ENCODE assay signal across 2 cellular contexts in genomic region chr2:36805635-36806224, GRCh38.
TF ChIP-seq lines count a peak whose summit lies in the region.

No MANE protein-coding gene starts in this region.

TF ChIP-seq in GM23338, 12 proteins besides CTCF, POLR2A, EP300 and RAD21:
- TF ChIP-seq REST (IDR thresholded peaks at IDR 0.05; ENCODE audit: unreplicated experiment) (no peak), POLR2AphosphoS5 (IDR thresholded peaks at IDR 0.05; ENCODE audit: low read depth) (no peak), EZH2phosphoT487 (IDR thresholded peaks at IDR 0.05; ENCODE audit: unreplicated experiment) (no peak), ZNF331 (CRISPR knock-in tag; IDR thresholded peaks at IDR 0.05; ENCODE audit: low read depth) (no peak), JUNB (IDR thresholded peaks at IDR 0.05; ENCODE audit: unreplicated experiment) (no peak), CREB1 (CRISPR knock-in tag; IDR thresholded peaks at IDR 0.05; ENCODE audit: low read depth) (no peak), ZNF114 (CRISPR knock-in tag; IDR thresholded peaks at IDR 0.05) (no peak), ETS1 (IDR thresholded peaks at IDR 0.05) (no peak), ZNF462 (CRISPR knock-in tag; IDR thresholded peaks at IDR 0.05) (no peak), NANOG (IDR thresholded peaks at IDR 0.05; ENCODE audit: borderline replicate concordance) (no peak), STAT1 (IDR thresholded peaks at IDR 0.05; ENCODE audit: unreplicated experiment) (no peak), EZH2 (IDR thresholded peaks at IDR 0.05; ENCODE audit: low read depth, unreplicated experiment) (no peak)
TF ChIP-seq in GM23338: peak in this region for 0.

TF ChIP-seq in GM12878, 131 proteins besides CTCF, POLR2A, EP300 and RAD21 (continued from another document):
- TF ChIP-seq CUX1 (IDR thresholded peaks at IDR 0.05; ENCODE audit: insufficient replicate concordance, low read depth, low read length) = no peak
- no peak for TF ChIP-seq SIN3A (IDR thresholded peaks at IDR 0.05; ENCODE audit: low read depth, low read length)
- no peak for TF ChIP-seq RFX5 (IDR thresholded peaks at IDR 0.05; ENCODE audit: low read depth, low read length)
- no peak for TF ChIP-seq SPI1 (IDR thresholded peaks at IDR 0.05; ENCODE audit: borderline replicate concordance, insufficient read depth, low read depth, low read length)
- TF ChIP-seq IRF3 (IDR thresholded peaks at IDR 0.05) = no peak
- TF ChIP-seq MLLT1 (IDR thresholded peaks at IDR 0.05) = 0 out of 2 replicates have a peak, but pooled peaks have one; percentile 27
- no peak for TF ChIP-seq HSF1 (IDR thresholded peaks at IDR 0.05; ENCODE audit: low read depth, low read length)
- peak; percentile 80 for TF ChIP-seq MEF2B (IDR thresholded peaks at IDR 0.05; ENCODE audit: partially characterized antibody, poor library complexity, severe bottlenecking)
- no peak for TF ChIP-seq ZBED1 (IDR thresholded peaks at IDR 0.05; ENCODE audit: borderline replicate concordance)
- no peak for TF ChIP-seq E2F8 (IDR thresholded peaks at IDR 0.05; ENCODE audit: low read depth, partially characterized antibody)
- TF ChIP-seq YBX1 (IDR thresholded peaks at IDR 0.05) = no peak
- TF ChIP-seq ZNF24 (IDR thresholded peaks at IDR 0.05) = no peak
- no peak for TF ChIP-seq JUNB (IDR thresholded peaks at IDR 0.05)
- TF ChIP-seq ZNF384 (IDR thresholded peaks at IDR 0.05; ENCODE audit: borderline replicate concordance, low read depth, low read length) = no peak
- TF ChIP-seq TCF3 (IDR thresholded peaks at IDR 0.05; ENCODE audit: borderline replicate concordance, insufficient read depth, low read depth, low read length) = no peak
- no peak for TF ChIP-seq RAD51 (IDR thresholded peaks at IDR 0.05)
- no peak for TF ChIP-seq SP1 (IDR thresholded peaks at IDR 0.05; ENCODE audit: low read depth, low read length)
- TF ChIP-seq REST (IDR thresholded peaks at IDR 0.05; ENCODE audit: low read depth, low read length) = no peak
- no peak for TF ChIP-seq ATF3 (IDR thresholded peaks at IDR 0.05; ENCODE audit: borderline replicate concordance, extremely low read depth, low read depth, low read length)
- peak; percentile 44; the same call in 1 of the 2 replicates for TF ChIP-seq TCF12 (IDR thresholded peaks at IDR 0.05; ENCODE audit: low read depth, low read length)
- no peak for TF ChIP-seq NFXL1 (IDR thresholded peaks at IDR 0.05; ENCODE audit: borderline replicate concordance)
- no peak for TF ChIP-seq PML (IDR thresholded peaks at IDR 0.05; ENCODE audit: low read length)
- no peak for TF ChIP-seq NBN (IDR thresholded peaks at IDR 0.05)
- 0 out of 2 replicates have a peak, but pooled peaks have one; percentile 20 for TF ChIP-seq HDGF (IDR thresholded peaks at IDR 0.05)
- peak; percentile 46 for TF ChIP-seq DPF2 (IDR thresholded peaks at IDR 0.05)
- no peak for TF ChIP-seq JUND (IDR thresholded peaks at IDR 0.05; ENCODE audit: low read depth, low read length)
- TF ChIP-seq BRCA1 (IDR thresholded peaks at IDR 0.05; ENCODE audit: low read depth, low read length) = no peak
- no peak for TF ChIP-seq SMAD5 (IDR thresholded peaks at IDR 0.05; ENCODE audit: low read depth)
- 0 out of 2 replicates have a peak, but pooled peaks have one; percentile 18 for TF ChIP-seq IKZF1 (conservative IDR thresholded peaks at IDR 0.05)
